ENCODE assay signal across 15 cellular contexts in genomic region chr14:104772707-104773504, GRCh38. TPM values are rescaled to one million over a fixed set of nuclear protein-coding genes. Genes with fewer than 3 reads are reported as not detected.
DNase-seq lines count a peak whose midpoint lies in the region; ATAC-seq and TF ChIP-seq lines count a peak whose summit lies in the region.
"Had no signal": no experiment of that assay in that cellular context is flagged by ENCODE, and none has a peak within 500 bp of the region (broad histone marks: within the 10 kb centered on the region; RNA-seq: fewer than 3 reads in every experiment).

No MANE protein-coding gene starts in this region.

- peaks cover 71% of the 10 kb centered on the region for H3K36me3 Mint-ChIP-seq in stimulated activated effector memory CD8-positive, alpha-beta T cell treated with anti-CD3 and anti-CD28 coated beads, Interleukin-12 subunit alpha, Interleukin-12 subunit beta, amount 100 ng/mL, for 72 hours

- H3K4me3 Mint-ChIP-seq in stimulated activated effector memory CD8-positive, alpha-beta T cell treated with anti-CD3 and anti-CD28 coated beads, Interleukin-12 subunit alpha, Interleukin-12 subunit beta, amount 100 ng/mL, for 72 hours = no peak overlapping the region
- H3K4me3 Mint-ChIP-seq: B cell; CD4-positive, CD25-positive, alpha-beta regulatory T cell; CD8-positive, alpha-beta memory T cell; GM23338; HFFc6 had no signal

- H3K27ac Mint-ChIP-seq in stimulated activated effector memory CD8-positive, alpha-beta T cell treated with anti-CD3 and anti-CD28 coated beads, Interleukin-12 subunit alpha, Interleukin-12 subunit beta, amount 100 ng/mL, for 72 hours = peak overlapping the region; percentile 56
- H3K27ac Mint-ChIP-seq: CD4-positive, CD25-positive, alpha-beta regulatory T cell; HFFc6 had no signal

- H3K4me1 ChIP-seq in right cardiac atrium (ENCODE audit: control insufficient read depth, insufficient read depth, low read length) (peaks cover 2% of the 10 kb centered on the region), right atrium auricular region (peaks cover 0 to 11% of the 10 kb centered on the region in 2 donors), lower lobe of right lung (peaks cover 20% of the 10 kb centered on the region)

- H3K27me3 ChIP-seq in right cardiac atrium (ENCODE audit: control insufficient read depth, insufficient read depth) (no peaks in the 10 kb centered on the region), right atrium auricular region (no peaks in the 10 kb centered on the region), lower lobe of right lung (ENCODE audit: low read depth) (no peaks in the 10 kb centered on the region)
- H3K27me3 ChIP-seq: BLaER1 treated with 17β-estradiol and CSF1 and Interleukin-3, amounts not matched to agents 10 nM and 100 nM had no signal

- POLR2A ChIA-PET in RWPE1 (lab: Yijun Ruan, JAX; ENCODE audit: low non-redundant PET) = no interaction called here

- H3K27ac ChIP-seq in right cardiac atrium (ENCODE audit: low read length) = no peak overlapping the region
- H3K27ac ChIP-seq in right atrium auricular region = no peak overlapping the region
- peak overlapping the region; percentile 28; the same call in 1 of the 2 replicates for H3K27ac ChIP-seq in RWPE1
- H3K27ac ChIP-seq in lower lobe of right lung = no peak overlapping the region
- H3K27ac ChIP-seq: BLaER1 treated with 17β-estradiol and CSF1 and Interleukin-3, amounts not matched to agents 10 nM and 100 nM had no signal

- peaks cover 46% of the 10 kb centered on the region for H3K36me3 ChIP-seq in right atrium auricular region
- H3K36me3 ChIP-seq in lower lobe of right lung = peaks cover 60% of the 10 kb centered on the region

- TF ChIP-seq CTCF in right atrium auricular region (IDR thresholded peaks at IDR 0.05) (no peak), RWPE1 (conservative IDR thresholded peaks at IDR 0.05; ENCODE audit: low read depth) (no peak), lower lobe of right lung (IDR thresholded peaks at IDR 0.05) (no peak)

- H3K4me3 ChIP-seq in right cardiac atrium (ENCODE audit: low read length) (no peak overlapping the region), right atrium auricular region (no peak overlapping the region), lower lobe of right lung (no peak overlapping the region)
- H3K4me3 ChIP-seq: BLaER1 treated with 17β-estradiol and CSF1 and Interleukin-3, amounts not matched to agents 10 nM and 100 nM; GM23338 had no signal

- no peaks in the 10 kb centered on the region for H3K9me3 Mint-ChIP-seq in stimulated activated effector memory CD8-positive, alpha-beta T cell treated with anti-CD3 and anti-CD28 coated beads, Interleukin-12 subunit alpha, Interleukin-12 subunit beta, amount 100 ng/mL, for 72 hours
- H3K9me3 Mint-ChIP-seq: CD4-positive, CD25-positive, alpha-beta regulatory T cell; HFFc6 had no signal

- H3K4me1 Mint-ChIP-seq in stimulated activated effector memory CD8-positive, alpha-beta T cell treated with anti-CD3 and anti-CD28 coated beads, Interleukin-12 subunit alpha, Interleukin-12 subunit beta, amount 100 ng/mL, for 72 hours = peaks cover 11% of the 10 kb centered on the region

- CTCF ChIA-PET in RWPE1 (lab: Yijun Ruan, JAX) = no interaction called here

- ATAC-seq in right cardiac atrium = no peak
- no peak for ATAC-seq in stimulated activated effector memory CD8-positive, alpha-beta T cell treated with anti-CD3 and anti-CD28 coated beads, Interleukin-12 subunit alpha, Interleukin-12 subunit beta, amount 100 ng/mL, for 72 hours
- ATAC-seq in lower lobe of right lung = no peak

- intact Hi-C loops in right cardiac atrium (cut with DNase I) = no loop called here
- intact Hi-C loops in lower lobe of right lung (cut with DNase I) = no loop called here

- WGBS in right cardiac atrium = 94% methylated on average over 38 of the region's 38 CpGs

- H3K9me3 ChIP-seq in right cardiac atrium (ENCODE audit: control insufficient read depth, low read length) (no peaks in the 10 kb centered on the region), right atrium auricular region (peaks cover 0 to 7% of the 10 kb centered on the region in 2 donors), lower lobe of right lung (no peaks in the 10 kb centered on the region)

- DNase-seq in right cardiac atrium = peak in 2 of 3 donors; percentile 56 to 58
- DNase-seq in right atrium auricular region (ENCODE audit: low spot score) = no peak
- no peak for DNase-seq in RWPE1 (ENCODE audit: low spot score)
- DNase-seq in stimulated activated effector memory CD8-positive, alpha-beta T cell treated with anti-CD3 and anti-CD28 coated beads, Interleukin-12 subunit alpha, Interleukin-12 subunit beta, amount 100 ng/mL, for 72 hours (ENCODE audit: low spot score in 2 of 2) = no peak
- DNase-seq in DMS79 (lab: John Stamatoyannopoulos, UW) = no peak
- no peak for DNase-seq in lower lobe of right lung
- no peak for DNase-seq in NK-92 (lab: John Stamatoyannopoulos, UW; ENCODE audit: unreplicated experiment)
- DNase-seq: CD4-positive, CD25-positive, alpha-beta regulatory T cell; CD8-positive, alpha-beta memory T cell; DMS53; HCEC 1CT; HFFc6 had no signal

RNA-seq across cellular contexts. Expression of gene SIVA1, which starts 20.0 kb away (rescaled TPM):
- total RNA-seq in right cardiac atrium (10 to 100 TPM; 74.6 to 88.5 (median 85.1) TPM), right atrium auricular region (100 to 1,000 TPM; 137 to 238 TPM), lower lobe of right lung (66.3 TPM)
- 201 TPM for polyA plus RNA-seq in right cardiac atrium

RNA-seq across cellular contexts. Expression of gene AKT1, which starts 22.6 kb away (rescaled TPM):
- total RNA-seq in right cardiac atrium (100 to 1,000 TPM; 120 to 154 (median 126) TPM), right atrium auricular region (10 to 100 TPM; 77.7 to 93.8 TPM), lower lobe of right lung (154 TPM)
- polyA plus RNA-seq in right cardiac atrium = 101 TPM

RNA-seq across cellular contexts. Expression of gene ZBTB42, which starts 28.0 kb away (rescaled TPM):
- total RNA-seq in right cardiac atrium = 1 to 10 TPM; 6.0 to 7.7 (median 6.6) TPM
- 5.3 TPM for polyA plus RNA-seq in right cardiac atrium
- total RNA-seq in right atrium auricular region = 1 to 10 TPM; 8.5 to 9.0 TPM
- total RNA-seq in lower lobe of right lung = 13.1 TPM

RNA-seq across cellular contexts. Expression of gene ADSS1, which starts 48.9 kb away (rescaled TPM):
- total RNA-seq in right cardiac atrium (100 to 1,000 TPM; 156 to 212 (median 188) TPM), right atrium auricular region (100 to 1,000 TPM; 113 to 158 TPM), lower lobe of right lung (5.1 TPM)
- polyA plus RNA-seq in right cardiac atrium = 217 TPM

Comparison
In these comparisons a context has a peak if more than half of its experiments do, and no peak if none do; other contexts are left out.
1. DNase-seq: peak in right cardiac atrium (2 of 3); none in right atrium auricular region (single experiment), RWPE1 (single experiment), stimulated activated effector memory CD8-positive, alpha-beta T cell treated with anti-CD3 and anti-CD28 coated beads, Interleukin-12 subunit alpha, Interleukin-12 subunit beta, amount 100 ng/mL, for 72 hours (0 of 2), DMS79 (single experiment), lower lobe of right lung (single experiment) and NK-92 (single experiment).